Comparison of ENCODE assay signal across 28 cellular contexts in the genomic region with DNA sequence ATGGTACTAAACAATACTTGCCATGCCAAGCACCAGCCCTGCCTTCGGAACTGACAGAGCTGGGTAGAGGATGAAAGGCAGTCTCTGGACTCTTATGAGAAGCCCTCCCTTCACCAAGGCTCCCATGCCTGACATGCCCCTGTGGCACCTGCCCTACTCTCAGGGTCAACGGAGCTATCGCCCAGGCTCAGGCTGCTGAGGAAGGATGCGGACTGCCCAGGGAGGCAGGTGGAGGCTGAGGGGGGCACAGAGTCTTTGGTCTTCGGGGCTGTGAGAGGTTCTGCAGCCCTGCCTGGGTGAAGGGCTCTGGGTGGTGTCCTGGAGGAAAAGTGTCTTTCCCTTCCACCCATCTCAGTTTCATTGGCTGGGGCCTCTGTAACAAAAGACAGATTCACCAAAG.
"Had no signal": no experiment of that assay in that cellular context is flagged by ENCODE, and none has a peak within 500 bp of the region (broad histone marks: within the 10 kb centered on the region; RNA-seq: fewer than 3 reads in every experiment).

No MANE protein-coding gene starts in this region.

- H3K4me3 Mint-ChIP-seq: naive thymus-derived CD4-positive, alpha-beta T cell; natural killer cell; nephron; stimulated activated memory B cell treated with anti-CD40 and anti-IgM and Interleukin-4, amounts not matched to agents 10 μg/mL and 1 μg/mL and 100 μg/mL, for 72 hours; stimulated activated naive CD8-positive, alpha-beta T cell treated with anti-CD3 and anti-CD28 coated beads, Interleukin-15, amount 100 ng/mL, for 72 hours; type B pancreatic cell had no signal

- H3K4me3 ChIP-seq: pancreas, psoas muscle, right lobe of liver, sigmoid colon, suprapubic skin, testis, tibial artery, transverse colon, upper lobe of right lung, uterus had no signal

- H3K9me3 ChIP-seq: pancreas, psoas muscle, right lobe of liver, sigmoid colon, suprapubic skin, testis, tibial artery, transverse colon, upper lobe of right lung, uterus had no signal

- H3K4me1 ChIP-seq: pancreas, psoas muscle, right lobe of liver, sigmoid colon, suprapubic skin, testis, tibial artery, transverse colon, upper lobe of right lung, uterus had no signal

- H3K27ac ChIP-seq: pancreas, psoas muscle, right lobe of liver, sigmoid colon, suprapubic skin, testis, tibial artery, transverse colon, upper lobe of right lung, uterus had no signal

- H3K36me3 ChIP-seq: pancreas, right lobe of liver, sigmoid colon, suprapubic skin, tibial artery, transverse colon, upper lobe of right lung, uterus had no signal

- DNase-seq: naive thymus-derived CD4-positive, alpha-beta T cell; natural killer cell; occipital lobe; pancreas; psoas muscle; right cardiac atrium; right lobe of liver; sigmoid colon; small intestine; stimulated activated CD4-positive, alpha-beta T cell treated with anti-CD3 and anti-CD28 coated beads, Interleukin-12 subunit alpha, Interleukin-12 subunit beta, amount 100 ng/mL, for 4 hours; stimulated activated CD4-positive, alpha-beta T cell treated with anti-CD3 and anti-CD28 coated beads, Interleukin-1b, Interleukin-23, amount 100 ng/mL, for 48 hours; stimulated activated CD4-positive, alpha-beta T cell treated with anti-CD3 and anti-CD28 coated beads, Interleukin-4, amount 100 ng/mL, for 1 hour; stimulated activated CD4-positive, alpha-beta T cell treated with anti-CD3 and anti-CD28 coated beads, Interleukin-4, amount 100 ng/mL, for 4 hours; stimulated activated CD8-positive, alpha-beta memory T cell treated with anti-CD3 and anti-CD28 coated beads, Interleukin-4, amount 100 ng/mL, for 48 hours; stimulated activated naive CD4-positive, alpha-beta T cell; stimulated activated naive CD8-positive, alpha-beta T cell treated with anti-CD3 and anti-CD28 coated beads, Interleukin-15, amount 100 ng/mL, for 72 hours; stimulated activated naive CD8-positive, alpha-beta T cell treated with anti-CD3 and anti-CD28 coated beads, Interleukin-15, Interleukin-2, amounts not matched to agents 100 U/mL and 50 U/mL, for 24 hours; substantia nigra; testis; tibial artery; transverse colon; upper lobe of right lung; uterus had no signal

- H3K36me3 Mint-ChIP-seq: naive thymus-derived CD4-positive, alpha-beta T cell; natural killer cell; stimulated activated memory B cell treated with anti-CD40 and anti-IgM and Interleukin-4, amounts not matched to agents 10 μg/mL and 1 μg/mL and 100 μg/mL, for 72 hours; type B pancreatic cell had no signal

- H3K27me3 ChIP-seq: right lobe of liver, sigmoid colon, testis, uterus had no signal

- H3K27ac Mint-ChIP-seq: naive thymus-derived CD4-positive, alpha-beta T cell; natural killer cell; nephron; progenitor cell of endocrine pancreas; stimulated activated memory B cell treated with anti-CD40 and anti-IgM and Interleukin-4, amounts not matched to agents 10 μg/mL and 1 μg/mL and 100 μg/mL, for 72 hours; stimulated activated naive CD8-positive, alpha-beta T cell treated with anti-CD3 and anti-CD28 coated beads, Interleukin-15, amount 100 ng/mL, for 72 hours; type B pancreatic cell had no signal

- ATAC-seq: naive thymus-derived CD4-positive, alpha-beta T cell; natural killer cell; pancreas; psoas muscle; right cardiac atrium; right lobe of liver; stimulated activated memory B cell treated with anti-CD40 and anti-IgM and Interleukin-4, amounts not matched to agents 10 μg/mL and 1 μg/mL and 100 μg/mL, for 72 hours; stimulated activated naive CD8-positive, alpha-beta T cell treated with anti-CD3 and anti-CD28 coated beads, Interleukin-15, amount 100 ng/mL, for 72 hours; stimulated activated naive CD8-positive, alpha-beta T cell treated with anti-CD3 and anti-CD28 coated beads, Interleukin-15, Interleukin-2, amounts not matched to agents 100 U/mL and 50 U/mL, for 24 hours; upper lobe of right lung had no signal

- H3K9me3 Mint-ChIP-seq: natural killer cell; stimulated activated memory B cell treated with anti-CD40 and anti-IgM and Interleukin-4, amounts not matched to agents 10 μg/mL and 1 μg/mL and 100 μg/mL, for 72 hours; stimulated activated naive CD8-positive, alpha-beta T cell treated with anti-CD3 and anti-CD28 coated beads, Interleukin-15, amount 100 ng/mL, for 72 hours; type B pancreatic cell had no signal

- H3K4me1 Mint-ChIP-seq: naive thymus-derived CD4-positive, alpha-beta T cell; natural killer cell; nephron; stimulated activated memory B cell treated with anti-CD40 and anti-IgM and Interleukin-4, amounts not matched to agents 10 μg/mL and 1 μg/mL and 100 μg/mL, for 72 hours; stimulated activated naive CD8-positive, alpha-beta T cell treated with anti-CD3 and anti-CD28 coated beads, Interleukin-15, amount 100 ng/mL, for 72 hours had no signal
